Comparison of ENCODE assay signal across 15 cellular contexts in the genomic region with DNA sequence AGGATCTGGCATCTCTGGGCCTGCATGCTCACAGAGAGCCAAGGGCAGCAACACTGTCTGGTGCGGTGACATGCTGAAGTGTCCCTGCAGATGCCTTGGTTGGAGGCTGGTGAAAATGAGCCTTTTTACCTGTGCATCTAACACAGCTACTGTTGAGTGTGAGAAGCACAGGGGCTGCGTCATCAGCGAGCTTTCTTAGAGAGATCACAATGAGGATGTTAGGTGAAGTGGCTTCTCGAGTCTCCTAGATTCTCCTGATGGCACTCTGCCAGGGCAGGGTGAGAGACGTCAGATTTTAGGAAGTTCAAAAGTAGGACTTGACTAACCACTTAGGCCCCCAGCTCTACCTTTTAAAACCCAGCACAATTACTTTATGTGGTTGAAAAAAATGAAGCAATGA. TPM values are rescaled to one million over a fixed set of nuclear protein-coding genes. Genes with fewer than 3 reads are reported as not detected.
"Had no signal": no experiment of that assay in that cellular context is flagged by ENCODE, and none has a peak within 500 bp of the region (broad histone marks: within the 10 kb centered on the region; RNA-seq: fewer than 3 reads in every experiment).

No MANE protein-coding gene starts in this region.

- FAIRE-seq: astrocyte, islet of Langerhans, pancreas had no signal

- DNase-seq: activated CD4-positive, alpha-beta memory T cell treated with anti-CD3 and anti-CD28 coated beads for 36 hours; activated CD4-positive, CD25-positive, alpha-beta regulatory T cell treated with anti-CD3 and anti-CD28 coated beads, Interleukin-2, amount 50 U/mL, for 72 hours; activated naive CD8-positive, alpha-beta T cell treated with anti-CD3 and anti-CD28 coated beads, Interleukin-2, amount 50 U/mL, for 24 hours; foreskin melanocyte; heart left ventricle; pancreas had no signal

- H3K36me3 Mint-ChIP-seq: activated CD4-positive, alpha-beta memory T cell treated with anti-CD3 and anti-CD28 coated beads for 36 hours had no signal

- H3K9me3 ChIP-seq: heart left ventricle, pancreas, tibial nerve, vagina had no signal

- H3K27ac Mint-ChIP-seq: activated CD4-positive, alpha-beta memory T cell treated with anti-CD3 and anti-CD28 coated beads for 36 hours; activated naive CD8-positive, alpha-beta T cell treated with anti-CD3 and anti-CD28 coated beads, Interleukin-2, amount 50 U/mL, for 24 hours; memory B cell; T-helper 2 cell treated with Interferon-gamma antibody and Interleukin-4, amounts not matched to agents 5 μg/mL and 100 μg/mL, for 36 hours had no signal

- H3K27ac ChIP-seq: pancreas, vagina had no signal

- H3K4me1 ChIP-seq: pancreas had no signal

- H3K27me3 Mint-ChIP-seq: memory B cell had no signal

- H3K27me3 ChIP-seq: pancreas, tibial nerve, vagina had no signal

- H3K4me3 Mint-ChIP-seq: activated CD4-positive, alpha-beta memory T cell treated with anti-CD3 and anti-CD28 coated beads for 36 hours; activated naive CD8-positive, alpha-beta T cell treated with anti-CD3 and anti-CD28 coated beads, Interleukin-2, amount 50 U/mL, for 24 hours; memory B cell; neural crest cell; T-helper 2 cell treated with Interferon-gamma antibody and Interleukin-4, amounts not matched to agents 5 μg/mL and 100 μg/mL, for 36 hours had no signal

- H3K36me3 ChIP-seq: heart left ventricle, pancreas, tibial nerve, vagina had no signal

- ATAC-seq: activated naive CD8-positive, alpha-beta T cell treated with anti-CD3 and anti-CD28 coated beads, Interleukin-2, amount 50 U/mL, for 24 hours; heart left ventricle; left lobe of liver; pancreas had no signal

- H3K4me3 ChIP-seq: heart left ventricle, pancreas, tibial nerve, vagina had no signal

- H3K9me3 Mint-ChIP-seq: activated CD4-positive, alpha-beta memory T cell treated with anti-CD3 and anti-CD28 coated beads for 36 hours; activated naive CD8-positive, alpha-beta T cell treated with anti-CD3 and anti-CD28 coated beads, Interleukin-2, amount 50 U/mL, for 24 hours; memory B cell; T-helper 2 cell treated with Interferon-gamma antibody and Interleukin-4, amounts not matched to agents 5 μg/mL and 100 μg/mL, for 36 hours had no signal

RNA-seq across cellular contexts. Expression of a gene that starts 15.9 kb away (rescaled TPM):
- total RNA-seq: renal cortical epithelial cell had no signal
